In genomic region chr12:132407525-132407924, GRCh38 we compare ENCODE assay signal across 31 cellular contexts.
DNase-seq lines count a peak whose midpoint lies in the region; ATAC-seq and TF ChIP-seq lines count a peak whose summit lies in the region.
"Had no signal": no experiment of that assay in that cellular context is flagged by ENCODE, and none has a peak within 500 bp of the region (broad histone marks: within the 10 kb centered on the region; RNA-seq: fewer than 3 reads in every experiment).

No MANE protein-coding gene starts in this region.

- H3K4me1 ChIP-seq in breast epithelium, result no peaks in the 10 kb centered on the region
- H3K4me1 ChIP-seq: ascending aorta, left lung, right atrium auricular region, SJSA1, uterus had no signal

- ATAC-seq in GM18907 (IDR thresholded peaks at IDR 0.05; ENCODE audit: unreplicated experiment), result no peak
- no peak for ATAC-seq in HG03378 (IDR thresholded peaks at IDR 0.05; ENCODE audit: unreplicated experiment)
- ATAC-seq: left lung; stimulated activated naive CD8-positive, alpha-beta T cell treated with anti-CD3 and anti-CD28 coated beads, Interleukin-15, Interleukin-2, amounts not matched to agents 100 U/mL and 50 U/mL, for 24 hours; T-cell; WTC11 had no signal

- H3K36me3 ChIP-seq in breast epithelium, result no peaks in the 10 kb centered on the region
- H3K36me3 ChIP-seq: ascending aorta, left lung, neural progenitor cell, right atrium auricular region, SJSA1, uterus had no signal

- TF ChIP-seq CTCF in breast epithelium (IDR thresholded peaks at IDR 0.05), result no peak

- H3K4me3 ChIP-seq in breast epithelium, result peak overlapping the region in 2 of 3 donors; percentile 38 to 62
- H3K4me3 ChIP-seq: ascending aorta, left lung, neural progenitor cell, right atrium auricular region, SJSA1, uterus had no signal

- no peak overlapping the region for H3K27ac ChIP-seq in breast epithelium
- H3K27ac ChIP-seq: ascending aorta, C4-2B, epithelial cell of prostate, left lung, neural progenitor cell, right atrium auricular region, SJSA1, uterus had no signal

- H3K27me3 ChIP-seq in breast epithelium, result peaks cover 0 to 49% of the 10 kb centered on the region in 2 donors
- H3K27me3 ChIP-seq: ascending aorta, right atrium auricular region, uterus had no signal

- DNase-seq in NCI-H1092 treated with DMSO at 0.1 percent for 48 hours (lab: John Stamatoyannopoulos, UW) (peak; percentile 52), NCI-H1092 (lab: John Stamatoyannopoulos, UW) (no peak), DMS153 (lab: John Stamatoyannopoulos, UW) (peak; percentile 69), NCI-H2171 (lab: John Stamatoyannopoulos, UW) (peak; percentile 65), breast epithelium (ENCODE audit: low spot score in 2 of 2) (no peak), erythroblast (lab: John Stamatoyannopoulos, UW) (no peak)
- DNase-seq: 8988T; activated CD4-positive, alpha-beta T cell treated with anti-CD3 and anti-CD28 coated beads, Interleukin-2, amount 10 ng/mL, durations not matched to agents 7 days and 5 days; activated effector memory CD4-positive, alpha-beta T cell treated with Interleukin-2 at 50 U/mL for 16 hours; activated naive CD8-positive, alpha-beta T cell treated with anti-CD3 and anti-CD28 coated beads for 36 hours; activated T-cell treated with anti-CD3 and anti-CD28 coated beads, Interleukin-2, amount 50 U/mL, for 1 hour; COR-L47; cortex of kidney; effector memory CD4-positive, alpha-beta T cell; HFFc6; mesenchymal stem cell; NCI-H1436 treated with DMSO at 0.1 percent for 48 hours; stimulated activated CD4-positive, alpha-beta T cell treated with anti-CD3 and anti-CD28 coated beads, Interleukin-1b, Interleukin-23, amount 100 ng/mL, for 48 hours; stimulated activated naive CD8-positive, alpha-beta T cell treated with anti-CD3 and anti-CD28 coated beads, Interleukin-15, Interleukin-2, amounts not matched to agents 100 U/mL and 50 U/mL, for 24 hours; T-cell; uterus had no signal

- TF ChIP-seq POLR2A in breast epithelium (IDR thresholded peaks at IDR 0.05) (no peak), erythroblast (IDR thresholded peaks at IDR 0.05; ENCODE audit: low read length) (no peak)

- H3K9me3 ChIP-seq in breast epithelium, result no peaks in the 10 kb centered on the region
- H3K9me3 ChIP-seq: ascending aorta, left lung, right atrium auricular region, SJSA1, uterus had no signal

- intact Hi-C loops in breast epithelium (cut with DNase I; ENCODE audit: low total_unique reads), result no loop called here

Comparison
In these comparisons a context has a peak if more than half of its experiments do, and no peak if none do; other contexts are left out.
1. DNase-seq: peak in NCI-H1092 treated with DMSO at 0.1 percent for 48 hours (single experiment), DMS153 (single experiment) and NCI-H2171 (single experiment); none in NCI-H1092 (single experiment), breast epithelium (0 of 2) and erythroblast (0 of 2).